Comparison of ENCODE assay signal across 8 cellular contexts in the genomic region with DNA sequence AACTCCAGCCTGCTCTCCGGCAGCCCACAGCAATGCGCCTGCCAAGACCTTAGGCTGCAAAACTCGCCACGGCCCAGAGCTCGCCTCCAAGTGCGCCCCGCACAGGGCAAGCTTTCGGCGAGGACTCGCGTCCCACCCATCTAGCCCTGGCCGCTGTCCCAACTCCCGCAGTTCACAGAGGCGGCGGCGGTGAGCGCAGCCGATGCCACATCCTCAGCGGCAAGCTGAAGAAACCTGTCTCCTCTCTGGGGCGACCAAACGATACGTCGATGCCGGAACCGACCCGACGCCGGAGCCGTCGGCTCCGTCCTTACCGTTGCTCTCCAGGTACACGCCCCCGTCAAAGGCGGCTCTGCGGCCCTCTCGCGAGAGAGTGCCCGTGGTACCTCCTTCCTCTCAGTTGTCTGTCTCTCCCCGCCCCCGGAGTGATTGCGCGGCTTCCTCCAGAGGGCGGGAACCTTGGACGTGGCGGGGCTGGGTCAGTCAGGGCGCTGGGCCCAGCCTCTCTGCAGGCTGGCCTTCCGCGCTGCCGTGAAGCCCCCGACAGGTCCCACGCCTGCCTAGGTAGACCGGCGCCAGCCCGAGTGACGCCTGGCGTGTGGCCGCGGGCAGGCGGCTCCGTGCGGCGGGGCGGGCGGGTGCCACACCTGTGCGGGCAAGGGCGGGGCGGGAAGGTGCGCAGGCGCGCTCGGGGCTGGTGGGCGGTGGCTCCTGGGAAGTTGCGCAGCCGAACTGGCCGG.
DNase-seq lines count a peak whose midpoint lies in the region; ATAC-seq lines count a peak whose summit lies in the region.

No MANE protein-coding gene starts in this region.

- peaks cover 57% of the 10 kb centered on the region for H3K4me1 Mint-ChIP-seq in central memory CD8-positive, alpha-beta T cell

- H3K9me3 Mint-ChIP-seq in central memory CD8-positive, alpha-beta T cell: no peaks in the 10 kb centered on the region

- H3K27ac Mint-ChIP-seq in central memory CD8-positive, alpha-beta T cell (ENCODE audit: low read depth): peak overlapping the region; percentile 96

- peaks cover 18% of the 10 kb centered on the region for H3K36me3 Mint-ChIP-seq in central memory CD8-positive, alpha-beta T cell (ENCODE audit: insufficient read depth)

- ATAC-seq in GM19035 (IDR thresholded peaks at IDR 0.05; ENCODE audit: unreplicated experiment): peak; percentile 91
- ATAC-seq in HG03342 (IDR thresholded peaks at IDR 0.05; ENCODE audit: unreplicated experiment): peak; percentile 90
- peak; percentile 89 for ATAC-seq in central memory CD8-positive, alpha-beta T cell (replicated peaks; ENCODE audit: extremely low read depth, poor library complexity, severe bottlenecking)

- H3K27me3 Mint-ChIP-seq in central memory CD8-positive, alpha-beta T cell: no peaks in the 10 kb centered on the region

- DNase-seq in AML-193 (lab: John Stamatoyannopoulos, UW) (peak; percentile 91), NCI-H345 (lab: John Stamatoyannopoulos, UW) (peak; percentile 90), iris pigment epithelial cell (ENCODE audit: low read depth) (peak; percentile 98)
- peak; percentile 92 for DNase-seq in activated CD4-positive, CD25-positive, alpha-beta regulatory T cell treated with anti-CD3 and anti-CD28 coated beads, Interleukin-2, amount 50 U/mL, for 16 hours (ENCODE audit: low read depth, low spot score)
- peak; percentile 91 to 95 for DNase-seq in central memory CD8-positive, alpha-beta T cell (ENCODE audit: low spot score in 2 of 2)
- peak; percentile 90 to 94 for DNase-seq in stimulated activated CD4-positive, alpha-beta T cell treated with anti-CD3 and anti-CD28 coated beads, Interleukin-12 subunit alpha, Interleukin-12 subunit beta, amount 100 ng/mL, for 24 hours (ENCODE audit: low read depth in 2 of 2)

- peak overlapping the region; percentile 92 for H3K4me3 Mint-ChIP-seq in central memory CD8-positive, alpha-beta T cell

Comparison
In these comparisons a context has a peak if more than half of its experiments do, and no peak if none do; other contexts are left out.
1. Peak in every context shown above with its lines: DNase-seq and ATAC-seq.